8 cellular contexts compared by ENCODE assay signal in genomic region chr9:126326228-126327015, GRCh38. TPM values are rescaled to one million over a fixed set of nuclear protein-coding genes. Genes with fewer than 3 reads are reported as not detected.
DNase-seq lines count a peak whose midpoint lies in the region; ATAC-seq and TF ChIP-seq lines count a peak whose summit lies in the region.

MVB12B (plus strand) TSS chr9:126326829; CDS start chr9:126326930, 101 bp downstream.

- H3K9me3 ChIP-seq in A673 (ENCODE audit: low read depth, low read length, poor library complexity, severe bottlenecking) (peaks cover 5% of the 10 kb centered on the region), HCT116 (ENCODE audit: control insufficient read depth in 1 of 2, insufficient read depth in 1 of 2, low read depth in 1 of 2, low read length in 2 of 2) (0 out of 4 replicates have a peak, but pooled peaks cover 0 to 5% of the 10 kb centered on the region in 2 experiments), WERI-Rb-1 (ENCODE audit: severe bottlenecking) (peaks cover 13% of the 10 kb centered on the region)

- intact Hi-C loops in A673 (cut with micrococcal nuclease; ENCODE audit: unreplicated experiment) (no loop called here), HCT116 (cut with micrococcal nuclease) (no loop called here)

- DNase-seq in A673 (ENCODE audit: low spot score) (peak; percentile 50), HCT116 (ENCODE audit: low read depth, low spot score) (no peak), WERI-Rb-1 (peak; percentile 37), caudate nucleus (lab: John Stamatoyannopoulos, UW) (peak in 18 of 61 donors; percentile 22 to 68 (median 55)), kidney epithelial cell (ENCODE audit: low read depth) (no peak)
- peak; percentile 56 for DNase-seq in stimulated activated CD4-positive, alpha-beta T cell treated with anti-CD3 and anti-CD28 coated beads, Interleukin-15, amount 100 ng/mL, for 24 hours

- H3K4me1 ChIP-seq in A673 (ENCODE audit: insufficient read depth, low read length, poor library complexity, severe bottlenecking) (peaks cover 6% of the 10 kb centered on the region), HCT116 (ENCODE audit: control insufficient read depth in 1 of 2, insufficient read depth in 2 of 2, low read length in 2 of 2) (peaks cover 5 to 18% of the 10 kb centered on the region in 2 experiments; a peak in 3 of 4 replicates)

- H3K9me2 ChIP-seq in HCT116 (ENCODE audit: insufficient read depth): no peaks in the 10 kb centered on the region

- peak within 1 kb of the TSS; percentile 69 for H3K9ac ChIP-seq in HCT116 (ENCODE audit: low read length)

- no peak for TF ChIP-seq RAD21 in HCT116 (IDR thresholded peaks at IDR 0.05; ENCODE audit: low read depth)

- POLR2A ChIA-PET in A673 (lab: Charles Lee; ENCODE audit: low non-redundant PET): no interaction called here
- POLR2A ChIA-PET in HCT116 (lab: Charles Lee): no interaction called here

- H2AFZ ChIP-seq in HCT116 (ENCODE audit: low read depth, low read length, poor library complexity, severe bottlenecking): peak within 1 kb of the TSS; percentile 92

- H3K36me3 ChIP-seq in A673 (ENCODE audit: insufficient read depth, low read length, poor library complexity, severe bottlenecking) (no peaks in the 10 kb centered on the region), HCT116 (ENCODE audit: control insufficient read depth in 1 of 2, insufficient read depth in 2 of 2, low read length in 2 of 2) (no peaks in the 10 kb centered on the region), WERI-Rb-1 (peaks cover 21% of the 10 kb centered on the region), kidney epithelial cell (ENCODE audit: control insufficient read depth, insufficient read depth, low read length) (no peaks in the 10 kb centered on the region)

- H3K27me3 ChIP-seq in A673 (replicated peaks; ENCODE audit: insufficient read depth, low read depth, low read length, poor library complexity): no peaks in the 10 kb centered on the region
- no peaks in the 10 kb centered on the region for H3K27me3 ChIP-seq in HCT116 (ENCODE audit: insufficient read depth, low read length)
- H3K27me3 ChIP-seq in WERI-Rb-1 (ENCODE audit: insufficient read depth, low read depth, severe bottlenecking): no peaks in the 10 kb centered on the region
- H3K27me3 ChIP-seq in kidney epithelial cell (ENCODE audit: control insufficient read depth, insufficient read depth, low read length): no peaks in the 10 kb centered on the region

- RAD21 ChIA-PET in HCT116 (lab: Charles Lee; ENCODE audit: low non-redundant PET in 1 of 2, low total read pairs in 2 of 2, uncharacterized antibody in 2 of 2, unreplicated experiment in 2 of 2): no interaction called here

- ATAC-seq in HCT116: peak; percentile 72
- no peak for ATAC-seq in GM21576 (IDR thresholded peaks at IDR 0.05; ENCODE audit: unreplicated experiment)
- no peak for ATAC-seq in HG03571 (IDR thresholded peaks at IDR 0.05; ENCODE audit: unreplicated experiment)

- H3K79me2 ChIP-seq in HCT116 (ENCODE audit: insufficient read depth, low read length): peaks cover 4% of the 10 kb centered on the region; the same call in 1 of the 2 replicates

- H3K4me3 ChIP-seq in A673 (ENCODE audit: low read depth, low read length, poor library complexity, severe bottlenecking) (peak within 1 kb of the TSS; percentile 59), HCT116 (replicated peaks in 1 of 2; ENCODE audit: low read depth in 1 of 2, low read length in 2 of 2) (peak within 1 kb of the TSS; percentile 59 to 68), WERI-Rb-1 (ENCODE audit: low read depth, low read length) (peak within 1 kb of the TSS; percentile 68), kidney epithelial cell (ENCODE audit: low read depth, low read length) (peak within 1 kb of the TSS; percentile 47)

- BruUV-seq in A673 (replicated peaks; lab: Mats Ljungman, UMichigan): no TSS peak
- no TSS peak for BruUV-seq in HCT116 (replicated peaks; lab: Mats Ljungman, UMichigan)

- no peaks in the 10 kb centered on the region for H4K20me1 ChIP-seq in HCT116 (ENCODE audit: insufficient read depth)

- TF ChIP-seq CTCF in A673 (conservative IDR thresholded peaks at IDR 0.05; ENCODE audit: low read depth, low read length): no peak
- no peak for TF ChIP-seq CTCF in HCT116 (IDR thresholded peaks at IDR 0.05 in 2 of 3, conservative IDR thresholded peaks at IDR 0.05 in 1 of 3; ENCODE audit: borderline replicate concordance in 1 of 3, insufficient read depth in 1 of 3, low read depth in 2 of 3, low read length in 2 of 3)
- TF ChIP-seq CTCF in WERI-Rb-1 (IDR thresholded peaks at IDR 0.05; ENCODE audit: low read depth, low read length): no peak
- no peak for TF ChIP-seq CTCF in kidney epithelial cell (IDR thresholded peaks at IDR 0.05; ENCODE audit: insufficient read depth, low read length, poor library complexity, severe bottlenecking)

- H3K4me2 ChIP-seq in HCT116 (ENCODE audit: low read length): peak within 1 kb of the TSS; percentile 92

- H3K27ac ChIP-seq in A673 (ENCODE audit: low read depth, low read length, poor library complexity, severe bottlenecking) (peak within 1 kb of the TSS; percentile 85), HCT116 (ENCODE audit: low read depth, low read length) (peak within 1 kb of the TSS; percentile 49; the same call in 1 of the 2 replicates), WERI-Rb-1 (peak within 1 kb of the TSS; percentile 94), caudate nucleus (ENCODE audit: low read depth, low read length) (peak within 1 kb of the TSS; percentile 96)

- no peak for TF ChIP-seq POLR2A in HCT116 (IDR thresholded peaks at IDR 0.05; ENCODE audit: borderline replicate concordance, extremely low read depth, insufficient read depth, insufficient read length)

- CTCF ChIA-PET in A673 (lab: Charles Lee) (no interaction called here), HCT116 (lab: Charles Lee) (interaction anchor here (1.1 kb wide), 1 partner anchor 24 kb away, joined by 3 read pairs; no protein-coding TSS in a partner anchor)

TF ChIP-seq in HCT116, 20 proteins besides CTCF, POLR2A, EP300 and RAD21:
- TF ChIP-seq EZH2phosphoT487 (IDR thresholded peaks at IDR 0.05; ENCODE audit: borderline replicate concordance): no peak
- TF ChIP-seq ZFX (IDR thresholded peaks at IDR 0.05): peak; percentile 80; the same call in 1 of the 2 replicates

RNA-seq across cellular contexts. Expression of gene MVB12B, which starts in this region (rescaled TPM):
- 12.3 and 17.9 TPM in 2 replicates for total RNA-seq in A673 (2021)
- total RNA-seq in HCT116 (2021; ENCODE audit: unreplicated experiment): 10.9 TPM
- 4.3 and 4.7 TPM in 2 replicates for polyA plus RNA-seq in HCT116 (2012)
- 13.1 and 15.8 TPM in 2 replicates for total RNA-seq in kidney epithelial cell

Comparison
In these comparisons a context has a peak if more than half of its experiments do, and no peak if none do; other contexts are left out.
1. DNase-seq: peak in A673 (single experiment), WERI-Rb-1 (single experiment) and stimulated activated CD4-positive, alpha-beta T cell treated with anti-CD3 and anti-CD28 coated beads, Interleukin-15, amount 100 ng/mL, for 24 hours (single experiment); none in HCT116 (single experiment) and kidney epithelial cell (single experiment).
2. Peak in every context shown above with its lines, with median percentiles within 50 percentile points of each other: H3K27ac ChIP-seq and H3K4me3 ChIP-seq.